25 cellular contexts compared by ENCODE assay signal in genomic region chr22:48404801-48405447, GRCh38.
A peak's percentile ranks its signal among the peaks of the same experiment; 100 is the strongest.
DNase-seq lines count a peak whose midpoint lies in the region; ATAC-seq, FAIRE-seq and TF ChIP-seq lines count a peak whose summit lies in the region.
"Had no signal": no experiment of that assay in that cellular context is flagged by ENCODE, and none has a peak within 500 bp of the region (broad histone marks: within the 10 kb centered on the region; RNA-seq: fewer than 3 reads in every experiment).

No MANE protein-coding gene starts in this region.

- no peaks in the 10 kb centered on the region for H3K36me3 Mint-ChIP-seq in natural killer cell treated with Interleukin-12 subunit alpha and Interleukin-12 subunit beta and Interleukin-15 and Interleukin-18, amount 100 ng/mL, for 72 hours
- no peaks in the 10 kb centered on the region for H3K36me3 Mint-ChIP-seq in type B pancreatic cell
- no peaks in the 10 kb centered on the region for H3K36me3 Mint-ChIP-seq in activated T-helper 17 cell treated with anti-CD3 and anti-CD28 coated beads, Interleukin-2, amount 50 U/mL, for 72 hours (ENCODE audit: low read depth)
- H3K36me3 Mint-ChIP-seq: CD4-positive, CD25-positive, alpha-beta regulatory T cell; CD8-positive, alpha-beta memory T cell had no signal

- 61% methylated on average over 16 of the region's 16 CpGs for WGBS in A549 (ENCODE audit: missing lambda C conversion rate)
- WGBS in H1 (ENCODE audit: extremely low coverage in 1 of 2, insufficient coverage in 1 of 2, insufficient read length in 1 of 2, insufficient replicate concordance in 2 of 2, low coverage in 1 of 2, low lambda C conversion rate in 2 of 2, missing lambda C conversion rate in 1 of 2), 2 experiments, result 91% methylated on average over 16 of the region's 16 CpGs; no CpG with 5 or more reads in 1 of the 2 experiments

- no peaks in the 10 kb centered on the region for H3K9me3 Mint-ChIP-seq in natural killer cell treated with Interleukin-12 subunit alpha and Interleukin-12 subunit beta and Interleukin-15 and Interleukin-18, amount 100 ng/mL, for 72 hours
- no peaks in the 10 kb centered on the region for H3K9me3 Mint-ChIP-seq in type B pancreatic cell
- peaks cover 5% of the 10 kb centered on the region for H3K9me3 Mint-ChIP-seq in activated T-helper 17 cell treated with anti-CD3 and anti-CD28 coated beads, Interleukin-2, amount 50 U/mL, for 72 hours

- H3K4ac ChIP-seq in H1 (replicated peaks; ENCODE audit: insufficient read length, low read depth, low read length), result no peak overlapping the region

- no peak overlapping the region for H3K18ac ChIP-seq in H1 (ENCODE audit: extremely low read depth, low read length)

- H4K5ac ChIP-seq in H1 (ENCODE audit: insufficient read length, low read depth, low read length), result no peak overlapping the region

- no peak for TF ChIP-seq EP300 in A549 (IDR thresholded peaks at IDR 0.05)
- no peak for TF ChIP-seq EP300 in H1 (IDR thresholded peaks at IDR 0.05; ENCODE audit: borderline replicate concordance in 1 of 2, low read depth in 2 of 2, low read length in 2 of 2)

- H2AK5ac ChIP-seq in H1 (ENCODE audit: low read depth, low read length), result no peak overlapping the region

- H4K8ac ChIP-seq in H1 (ENCODE audit: extremely low read depth, insufficient read depth, low read length), result no peak overlapping the region

- H2BK20ac ChIP-seq in H1 (ENCODE audit: low read length), result no peak overlapping the region

- no peak overlapping the region for H3K23ac ChIP-seq in H1 (ENCODE audit: insufficient read length)

- peak overlapping the region; percentile 93 to 99 for H3K27ac ChIP-seq in A549
- no peak overlapping the region for H3K27ac ChIP-seq in H1 (ENCODE audit: low read depth, low read length)
- H3K27ac ChIP-seq: GM23248 had no signal

- no peaks in the 10 kb centered on the region for H3K79me1 ChIP-seq in H1 (ENCODE audit: low read depth, low read length)

- peak in 1 of 2 experiments; percentile 26; a peak in 3 of 6 replicates for ATAC-seq in A549
- peak in 1 of 2 donors; percentile 24 for ATAC-seq in natural killer cell treated with Interleukin-12 subunit alpha and Interleukin-12 subunit beta and Interleukin-15 and Interleukin-18, amount 100 ng/mL, for 72 hours
- no peak for ATAC-seq in GM18498 (IDR thresholded peaks at IDR 0.05; ENCODE audit: unreplicated experiment)
- ATAC-seq in activated T-helper 17 cell treated with anti-CD3 and anti-CD28 coated beads, Interleukin-2, amount 50 U/mL, for 72 hours (replicated peaks), result no peak
- no peak for ATAC-seq in HG03442 (IDR thresholded peaks at IDR 0.05; ENCODE audit: unreplicated experiment)
- ATAC-seq: GM12878, HCT116 had no signal

- H3K23me2 ChIP-seq in H1 (ENCODE audit: low read depth, low read length), result no peaks in the 10 kb centered on the region; the same call in 1 of the 2 replicates

- TF ChIP-seq POLR2A in A549 (IDR thresholded peaks at IDR 0.05; ENCODE audit: low read length), result no peak
- no peak for TF ChIP-seq POLR2A in H1 (IDR thresholded peaks at IDR 0.05; ENCODE audit: control extremely low read depth in 1 of 2, low read depth in 2 of 2, low read length in 2 of 2)

- no peaks in the 10 kb centered on the region for H4K20me1 ChIP-seq in H1 (replicated peaks in 1 of 2; ENCODE audit: control insufficient read depth in 1 of 2, insufficient read depth in 2 of 2, low read length in 2 of 2)

- H2BK15ac ChIP-seq in H1 (ENCODE audit: low read length), result no peak overlapping the region; the same call in 1 of the 2 replicates

- H2BK12ac ChIP-seq in H1 (ENCODE audit: low read depth, low read length), result no peak overlapping the region

- H3K27me3 Mint-ChIP-seq in natural killer cell treated with Interleukin-12 subunit alpha and Interleukin-12 subunit beta and Interleukin-15 and Interleukin-18, amount 100 ng/mL, for 72 hours, result peaks cover 10 to 24% of the 10 kb centered on the region in 2 donors
- H3K27me3 Mint-ChIP-seq in type B pancreatic cell, result peaks cover 5% of the 10 kb centered on the region
- H3K27me3 Mint-ChIP-seq in activated T-helper 17 cell treated with anti-CD3 and anti-CD28 coated beads, Interleukin-2, amount 50 U/mL, for 72 hours, result no peaks in the 10 kb centered on the region
- H3K27me3 Mint-ChIP-seq: CD4-positive, CD25-positive, alpha-beta regulatory T cell; CD8-positive, alpha-beta memory T cell had no signal

- H3K36me3 ChIP-seq in H1 (ENCODE audit: control insufficient read depth in 2 of 4, insufficient read depth in 4 of 4, low read length in 3 of 4), result no peaks in the 10 kb centered on the region
- H3K36me3 ChIP-seq: BE2C had no signal

- H4K91ac ChIP-seq in H1 (replicated peaks; ENCODE audit: insufficient read length, low read length), result no peak overlapping the region

- no peak overlapping the region for H3K4me3 Mint-ChIP-seq in natural killer cell treated with Interleukin-12 subunit alpha and Interleukin-12 subunit beta and Interleukin-15 and Interleukin-18, amount 100 ng/mL, for 72 hours
- H3K4me3 Mint-ChIP-seq in type B pancreatic cell, result no peak overlapping the region
- no peak overlapping the region for H3K4me3 Mint-ChIP-seq in activated T-helper 17 cell treated with anti-CD3 and anti-CD28 coated beads, Interleukin-2, amount 50 U/mL, for 72 hours
- H3K4me3 Mint-ChIP-seq: CD4-positive, CD25-positive, alpha-beta regulatory T cell; CD8-positive, alpha-beta memory T cell; HFFc6; IgD-negative memory B cell had no signal

- POLR2A ChIA-PET in A549 (lab: Yijun Ruan, JAX) (no interaction called here), H1 (lab: Charles Lee; ENCODE audit: partially characterized antibody) (no interaction called here)

- H3K4me2 ChIP-seq in A549 (peak overlapping the region; percentile 77), H1 (ENCODE audit: insufficient read depth in 1 of 2, low read depth in 2 of 2, low read length in 2 of 2) (no peak overlapping the region)

- no peak for TF ChIP-seq CTCF in A549 (IDR thresholded peaks at IDR 0.05)
- TF ChIP-seq CTCF in H1 (IDR thresholded peaks at IDR 0.05; ENCODE audit: control extremely low read depth in 1 of 3, insufficient read depth in 1 of 3, low read depth in 1 of 3, low read length in 3 of 3), result no peak
- TF ChIP-seq CTCF in type B pancreatic cell (conservative IDR thresholded peaks at IDR 0.05), result no peak

- no peaks in the 10 kb centered on the region for H3K79me2 ChIP-seq in H1 (ENCODE audit: control insufficient read depth in 1 of 2, insufficient read depth in 2 of 2, low read length in 2 of 2)

- H3K14ac ChIP-seq in H1 (ENCODE audit: insufficient read length), result no peak overlapping the region

- H3K9ac ChIP-seq in H1 (replicated peaks in 1 of 4; ENCODE audit: extremely low read depth in 1 of 4, low read depth in 3 of 4, low read length in 3 of 4), result no peak overlapping the region
- H3K9ac ChIP-seq: GM23248 had no signal

- no peaks in the 10 kb centered on the region for H3K4me1 Mint-ChIP-seq in natural killer cell treated with Interleukin-12 subunit alpha and Interleukin-12 subunit beta and Interleukin-15 and Interleukin-18, amount 100 ng/mL, for 72 hours (ENCODE audit: low read depth in 2 of 2)
- no peaks in the 10 kb centered on the region for H3K4me1 Mint-ChIP-seq in type B pancreatic cell (ENCODE audit: unreplicated experiment)
- H3K4me1 Mint-ChIP-seq in activated T-helper 17 cell treated with anti-CD3 and anti-CD28 coated beads, Interleukin-2, amount 50 U/mL, for 72 hours, result no peaks in the 10 kb centered on the region
- H3K4me1 Mint-ChIP-seq: CD4-positive, CD25-positive, alpha-beta regulatory T cell; CD8-positive, alpha-beta memory T cell; IgD-negative memory B cell had no signal

- TF ChIP-seq RAD21 in A549 (conservative IDR thresholded peaks at IDR 0.05 in 1 of 2, IDR thresholded peaks at IDR 0.05 in 1 of 2) (no peak), H1 (IDR thresholded peaks at IDR 0.05 in 1 of 2, conservative IDR thresholded peaks at IDR 0.05 in 1 of 2; ENCODE audit: low read depth in 2 of 2, low read length in 2 of 2) (no peak)

- no peak overlapping the region for H3K4me3 ChIP-seq in A549
- H3K4me3 ChIP-seq in H1 (ENCODE audit: extremely low read depth in 1 of 4, insufficient read depth in 2 of 4, low read depth in 3 of 4, low read length in 4 of 4), result no peak overlapping the region
- H3K4me3 ChIP-seq: GM12878, GM23248 had no signal

- no peaks in the 10 kb centered on the region; a peak in 1 of 7 replicates for H3K27me3 ChIP-seq in H1 (replicated peaks in 1 of 4; ENCODE audit: control insufficient read depth in 3 of 4, extremely low read depth in 1 of 4, insufficient read depth in 3 of 4, low read length in 3 of 4)
- H3K27me3 ChIP-seq: BE2C had no signal

- no peak for DNase-seq in A549 (ENCODE audit: low read depth in 1 of 2, low spot score in 1 of 2)
- DNase-seq in H1 (ENCODE audit: low read depth in 1 of 2, low spot score in 2 of 2), result peak in 1 of 2 experiments; percentile 26
- DNase-seq in natural killer cell treated with Interleukin-12 subunit alpha and Interleukin-12 subunit beta and Interleukin-15 and Interleukin-18, amount 100 ng/mL, for 72 hours (ENCODE audit: low spot score), result peak; percentile 44
- DNase-seq in type B pancreatic cell (ENCODE audit: extremely low spot score, unreplicated experiment), result peak; percentile 39
- no peak for DNase-seq in NCI-H2196 (lab: John Stamatoyannopoulos, UW; ENCODE audit: unreplicated experiment)
- DNase-seq: 8988T; BE2C; C1 segment of cervical spinal cord; CD4-positive, CD25-positive, alpha-beta regulatory T cell; CD8-positive, alpha-beta memory T cell; COR-L47; DMS 273 treated with DMSO at 0.1 percent for 48 hours; DMS53; DND-41; EL; HFFc6 had no signal

- FAIRE-seq in A549 (lab: Jason Lieb, UNC) (no peak), H1 (lab: Jason Lieb, UNC) (no peak)
- FAIRE-seq: GM12878, H54, HTR-8/SVneo had no signal

- H2BK120ac ChIP-seq in H1 (replicated peaks; ENCODE audit: low read depth, low read length), result no peak overlapping the region

- peaks cover 34% of the 10 kb centered on the region for H3K4me1 ChIP-seq in A549
- no peaks in the 10 kb centered on the region; a peak in 1 of 7 replicates for H3K4me1 ChIP-seq in H1 (replicated peaks in 1 of 4; ENCODE audit: control insufficient read depth in 3 of 4, insufficient read depth in 4 of 4, low read length in 3 of 4)
- H3K4me1 ChIP-seq: BE2C had no signal

- H3K56ac ChIP-seq in H1 (replicated peaks; ENCODE audit: insufficient read length, low read depth, low read length), result no peak overlapping the region

- H2BK5ac ChIP-seq in H1 (ENCODE audit: low read depth, low read length), result no peak overlapping the region

- no peak overlapping the region for H3K27ac Mint-ChIP-seq in natural killer cell treated with Interleukin-12 subunit alpha and Interleukin-12 subunit beta and Interleukin-15 and Interleukin-18, amount 100 ng/mL, for 72 hours
- no peak overlapping the region for H3K27ac Mint-ChIP-seq in type B pancreatic cell
- H3K27ac Mint-ChIP-seq in activated T-helper 17 cell treated with anti-CD3 and anti-CD28 coated beads, Interleukin-2, amount 50 U/mL, for 72 hours, result no peak overlapping the region
- H3K27ac Mint-ChIP-seq: CD4-positive, CD25-positive, alpha-beta regulatory T cell; HFFc6 had no signal

- peak overlapping the region; percentile 70; the same call in 1 of the 2 replicates for H2AFZ ChIP-seq in H1 (ENCODE audit: low read length)
- H2AFZ ChIP-seq: GM23248 had no signal

- H3K9me3 ChIP-seq in A549 (peaks cover 28% of the 10 kb centered on the region), H1 (ENCODE audit: insufficient read depth in 2 of 2, low read depth in 1 of 2, low read length in 1 of 2) (no peaks in the 10 kb centered on the region)

- CTCF ChIA-PET in A549 (lab: Yijun Ruan, JAX), result interaction anchor here (1.0 to 1.1 kb wide), 2 partner anchors 11 to 88 kb away, joined by 3 read pairs; no protein-coding TSS in a partner anchor
- CTCF ChIA-PET in H1 (lab: Charles Lee; ENCODE audit: partially characterized antibody), result no interaction called here

Comparison
In these comparisons a context has a peak if more than half of its experiments do, and no peak if none do; other contexts are left out.
1. DNase-seq: peak in natural killer cell treated with Interleukin-12 subunit alpha and Interleukin-12 subunit beta and Interleukin-15 and Interleukin-18, amount 100 ng/mL, for 72 hours (single experiment) and type B pancreatic cell (single experiment); none in A549 (0 of 2) and NCI-H2196 (single experiment).